In the genomic region with DNA sequence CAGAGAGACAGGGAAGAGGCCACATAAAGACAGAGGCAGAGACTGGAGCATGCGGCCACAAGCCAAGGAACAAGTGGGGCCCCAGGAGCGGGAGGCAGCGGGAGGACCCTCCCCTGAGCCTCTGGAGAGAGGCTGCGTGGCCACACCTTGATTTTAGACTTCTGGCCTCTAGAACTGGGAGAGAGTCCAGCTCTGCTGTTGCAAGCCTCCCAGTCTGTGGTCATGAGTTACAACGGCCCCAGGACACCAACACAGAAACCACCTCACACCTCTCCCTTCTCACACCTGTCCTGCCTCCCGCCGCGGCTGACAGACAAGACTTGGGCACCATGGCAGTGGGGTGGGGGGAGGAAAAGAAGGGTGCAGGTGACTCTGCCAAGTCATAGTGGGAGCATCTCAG, we compare ENCODE assay signal across 9 cellular contexts. TPM values are rescaled to one million over a fixed set of nuclear protein-coding genes. Genes with fewer than 3 reads are reported as not detected.
DNase-seq lines count a peak whose midpoint lies in the region; ATAC-seq and TF ChIP-seq lines count a peak whose summit lies in the region.
"Had no signal": no experiment of that assay in that cellular context is flagged by ENCODE, and none has a peak within 500 bp of the region (broad histone marks: within the 10 kb centered on the region; RNA-seq: fewer than 3 reads in every experiment).

No MANE protein-coding gene starts in this region.

- peak overlapping the region; percentile 86 for H3K4me3 Mint-ChIP-seq in activated T-cell treated with anti-CD3 and anti-CD28 coated beads, Interleukin-2, amount 50 U/mL, for 4 hours
- peak overlapping the region; percentile 83 for H3K4me3 Mint-ChIP-seq in activated CD8-positive, alpha-beta T cell treated with anti-CD3 and anti-CD28 coated beads for 36 hours
- H3K4me3 Mint-ChIP-seq in immature natural killer cell = peak overlapping the region; percentile 57 to 80 (median 78)

- ATAC-seq in activated T-cell treated with anti-CD3 and anti-CD28 coated beads, Interleukin-2, amount 50 U/mL, for 4 hours = no peak
- ATAC-seq in activated CD8-positive, alpha-beta T cell treated with anti-CD3 and anti-CD28 coated beads for 36 hours = no peak
- ATAC-seq in GM19455 (IDR thresholded peaks at IDR 0.05; ENCODE audit: unreplicated experiment) (no peak), HG03280 (IDR thresholded peaks at IDR 0.05; ENCODE audit: unreplicated experiment) (no peak), HG03354 (IDR thresholded peaks at IDR 0.05; ENCODE audit: poor library complexity, severe bottlenecking, unreplicated experiment) (no peak)

- peak overlapping the region; percentile 49 to 80 for H3K4me3 ChIP-seq in stomach smooth muscle (ENCODE audit: low read length in 2 of 2)

- H3K27me3 Mint-ChIP-seq in activated T-cell treated with anti-CD3 and anti-CD28 coated beads, Interleukin-2, amount 50 U/mL, for 4 hours (ENCODE audit: low read depth) = no peaks in the 10 kb centered on the region
- no peaks in the 10 kb centered on the region for H3K27me3 Mint-ChIP-seq in activated CD8-positive, alpha-beta T cell treated with anti-CD3 and anti-CD28 coated beads for 36 hours
- H3K27me3 Mint-ChIP-seq in immature natural killer cell (ENCODE audit: low read depth in 3 of 3) = peaks cover 0 to 9% (median 6%) of the 10 kb centered on the region in 3 donors

- POLR2A ChIA-PET in activated CD8-positive, alpha-beta T cell treated with anti-CD3 and anti-CD28 coated beads for 36 hours (lab: Charles Lee) = interaction anchor here (1.0 to 1.1 kb wide), 2 partner anchors 8 to 26 kb away, joined by 3 read pairs; no protein-coding TSS in a partner anchor

- DNase-seq in activated T-cell treated with anti-CD3 and anti-CD28 coated beads, Interleukin-2, amount 50 U/mL, for 4 hours = no peak
- no peak for DNase-seq in activated T-cell treated with anti-CD3 and anti-CD28 coated beads, Interleukin-2, amount 50 U/mL, for 1 hour
- DNase-seq in activated CD8-positive, alpha-beta T cell treated with anti-CD3 and anti-CD28 coated beads for 36 hours = no peak
- DNase-seq in immature natural killer cell = no peak

- H3K9ac ChIP-seq in stomach smooth muscle (ENCODE audit: low read length in 2 of 2) = peak overlapping the region; percentile 55 to 64

- peaks cover 4 to 27% of the 10 kb centered on the region in 2 donors for H3K36me3 ChIP-seq in stomach smooth muscle (ENCODE audit: control insufficient read depth in 2 of 2, insufficient read depth in 2 of 2, low read length in 2 of 2)

- H3K27me3 ChIP-seq in stomach smooth muscle (ENCODE audit: control insufficient read depth in 1 of 2, insufficient read depth in 2 of 2, low read length in 2 of 2) = no peaks in the 10 kb centered on the region

- no peak overlapping the region for H3K27ac ChIP-seq in stomach smooth muscle (ENCODE audit: low read length)
- H3K27ac ChIP-seq: neutrophil had no signal

- H3K9me3 Mint-ChIP-seq in activated T-cell treated with anti-CD3 and anti-CD28 coated beads, Interleukin-2, amount 50 U/mL, for 4 hours = no peaks in the 10 kb centered on the region
- no peaks in the 10 kb centered on the region for H3K9me3 Mint-ChIP-seq in activated CD8-positive, alpha-beta T cell treated with anti-CD3 and anti-CD28 coated beads for 36 hours
- no peaks in the 10 kb centered on the region for H3K9me3 Mint-ChIP-seq in immature natural killer cell

- CTCF ChIA-PET in activated CD8-positive, alpha-beta T cell treated with anti-CD3 and anti-CD28 coated beads for 36 hours (lab: Charles Lee) = no interaction called here

- intact Hi-C loops in activated CD8-positive, alpha-beta T cell treated with anti-CD3 and anti-CD28 coated beads for 36 hours (cut with micrococcal nuclease) = no loop called here

- no peak for TF ChIP-seq CTCF in activated CD8-positive, alpha-beta T cell treated with anti-CD3 and anti-CD28 coated beads for 36 hours (IDR thresholded peaks at IDR 0.05)

- no peak overlapping the region for H3K27ac Mint-ChIP-seq in activated CD8-positive, alpha-beta T cell treated with anti-CD3 and anti-CD28 coated beads for 36 hours
- peak overlapping the region in 2 of 6 donors; percentile 25 to 64 for H3K27ac Mint-ChIP-seq in immature natural killer cell

- H3K4me1 Mint-ChIP-seq in activated T-cell treated with anti-CD3 and anti-CD28 coated beads, Interleukin-2, amount 50 U/mL, for 4 hours (ENCODE audit: low read depth) = peaks cover 26% of the 10 kb centered on the region
- H3K4me1 Mint-ChIP-seq in activated CD8-positive, alpha-beta T cell treated with anti-CD3 and anti-CD28 coated beads for 36 hours (ENCODE audit: low read depth) = peaks cover 24% of the 10 kb centered on the region
- peaks cover 27 to 29% of the 10 kb centered on the region in 2 donors for H3K4me1 Mint-ChIP-seq in immature natural killer cell

- no peaks in the 10 kb centered on the region for H3K9me3 ChIP-seq in stomach smooth muscle (ENCODE audit: control insufficient read depth in 2 of 2, low read length in 2 of 2)
- H3K9me3 ChIP-seq: neutrophil had no signal

- H3K4me1 ChIP-seq in stomach smooth muscle (ENCODE audit: control insufficient read depth, insufficient read depth, low read length) = peaks cover 34% of the 10 kb centered on the region

- peaks cover 6% of the 10 kb centered on the region for H3K36me3 Mint-ChIP-seq in activated T-cell treated with anti-CD3 and anti-CD28 coated beads, Interleukin-2, amount 50 U/mL, for 4 hours (ENCODE audit: insufficient read depth)
- peaks cover 7% of the 10 kb centered on the region for H3K36me3 Mint-ChIP-seq in activated CD8-positive, alpha-beta T cell treated with anti-CD3 and anti-CD28 coated beads for 36 hours (ENCODE audit: low read depth)
- peaks cover 0 to 3% (median 0%) of the 10 kb centered on the region in 3 donors for H3K36me3 Mint-ChIP-seq in immature natural killer cell

RNA-seq across cellular contexts. Expression of a gene that starts 2.2 kb away (rescaled TPM):
- 10 to 100 TPM; 20.7 to 25.2 (median 22.5) TPM for total RNA-seq in activated T-cell treated with anti-CD3 and anti-CD28 coated beads, Interleukin-2, amount 50 U/mL, for 4 hours
- total RNA-seq in activated CD8-positive, alpha-beta T cell treated with anti-CD3 and anti-CD28 coated beads for 36 hours = 10 to 100 TPM; 12.0 to 13.8 TPM
- 1 to 10 TPM in 1 of 3 donors, under 1 TPM in 2; 0.85 to 4.4 (median 0.96) TPM for polyA plus RNA-seq in immature natural killer cell

RNA-seq across cellular contexts. Expression of a gene that starts 27.0 kb away (rescaled TPM):
- 10 to 100 TPM; 85.8 to 95.5 (median 94.7) TPM for total RNA-seq in activated T-cell treated with anti-CD3 and anti-CD28 coated beads, Interleukin-2, amount 50 U/mL, for 4 hours
- 100 to 1,000 TPM; 128 to 140 TPM for total RNA-seq in activated CD8-positive, alpha-beta T cell treated with anti-CD3 and anti-CD28 coated beads for 36 hours
- polyA plus RNA-seq in immature natural killer cell = 10 to 100 TPM; 34.5 to 43.5 (median 42.6) TPM

RNA-seq across cellular contexts. Expression of a gene that starts 27.0 kb away (rescaled TPM):
- total RNA-seq in activated T-cell treated with anti-CD3 and anti-CD28 coated beads, Interleukin-2, amount 50 U/mL, for 4 hours = 10 to 100 TPM; 52.8 to 65.0 (median 59.9) TPM
- 10 to 100 TPM; 65.9 to 66.8 TPM for total RNA-seq in activated CD8-positive, alpha-beta T cell treated with anti-CD3 and anti-CD28 coated beads for 36 hours
- polyA plus RNA-seq in immature natural killer cell = 10 to 100 TPM in 1 of 3 donors, 1 to 10 TPM in 2; 5.7 to 11.5 (median 6.2) TPM

RNA-seq across cellular contexts. Expression of a gene that starts 37.5 kb away (rescaled TPM):
- total RNA-seq in activated T-cell treated with anti-CD3 and anti-CD28 coated beads, Interleukin-2, amount 50 U/mL, for 4 hours = 10 to 100 TPM; 43.7 to 48.0 (median 44.5) TPM
- 10 to 100 TPM; 15.5 to 17.1 TPM for total RNA-seq in activated CD8-positive, alpha-beta T cell treated with anti-CD3 and anti-CD28 coated beads for 36 hours
- polyA plus RNA-seq in immature natural killer cell = 1 to 10 TPM in 2 of 3 donors, under 1 TPM in 1; 0.40 to 2.0 (median 1.0) TPM

RNA-seq across cellular contexts. Expression of a gene that starts 45.4 kb away (rescaled TPM):
- total RNA-seq in activated T-cell treated with anti-CD3 and anti-CD28 coated beads, Interleukin-2, amount 50 U/mL, for 4 hours = 10 to 100 TPM; 76.6 to 84.0 (median 78.9) TPM
- total RNA-seq in activated CD8-positive, alpha-beta T cell treated with anti-CD3 and anti-CD28 coated beads for 36 hours = 10 to 100 TPM; 67.9 to 69.8 TPM
- polyA plus RNA-seq in immature natural killer cell = 10 to 100 TPM in 2 of 3 donors, 1 to 10 TPM in 1; 3.9 to 46.0 (median 15.9) TPM
